Comparison of ENCODE assay signal across 8 cellular contexts in genomic region chr4:83334425-83335241, GRCh38. TPM values are rescaled to one million over a fixed set of nuclear protein-coding genes. Genes with fewer than 3 reads are reported as not detected.
DNase-seq lines count a peak whose midpoint lies in the region; ATAC-seq and TF ChIP-seq lines count a peak whose summit lies in the region.

Gene HPSE, minus strand, starts transcription at chr4:83334848. Its CDS starts 66 bp downstream, at chr4:83334782.

- H3K36me3 Mint-ChIP-seq in Calu3 (ENCODE audit: insufficient read depth, unreplicated experiment): peaks cover 15% of the 10 kb centered on the region

- H3K36me3 ChIP-seq in neutrophil: no peaks in the 10 kb centered on the region
- H3K36me3 ChIP-seq in testis (ENCODE audit: low read depth, missing control alignments): no peaks in the 10 kb centered on the region

- H3K4me1 ChIP-seq in neutrophil (ENCODE audit: control insufficient read depth in 1 of 2, insufficient read depth in 1 of 2, low read depth in 1 of 2, low read length in 1 of 2): peaks cover 21 to 26% of the 10 kb centered on the region in 2 experiments
- H3K4me1 ChIP-seq in testis: peaks cover 11% of the 10 kb centered on the region

- TF ChIP-seq CTCF in Calu3 (IDR thresholded peaks at IDR 0.05; ENCODE audit: unreplicated experiment): no peak
- TF ChIP-seq CTCF in neutrophil (IDR thresholded peaks at IDR 0.05): no peak
- no peak for TF ChIP-seq CTCF in testis (IDR thresholded peaks at IDR 0.05)

- DNase-seq in Calu3 (peak; percentile 80), RKO (ENCODE audit: low spot score) (peak; percentile 86), foreskin melanocyte (peak; percentile 46), testis (peak; percentile 61)
- DNase-seq in Jurkat, Clone E6-1 (ENCODE audit: low read depth, low spot score): peak; percentile 27
- DNase-seq in activated T-helper 9 cell treated with anti-CD3 and anti-CD28 coated beads, Interleukin-2, amount 50 U/mL, for 16 hours (ENCODE audit: low read depth): peak; percentile 54

- no TSS peak for BruUV-seq in Calu3 (replicated peaks; lab: Mats Ljungman, UMichigan)

- CTCF ChIA-PET in Calu3 (lab: Charles Lee): interaction anchor here (0.7 kb wide), 1 partner anchor 73 kb away, joined by 3 read pairs; no protein-coding TSS in a partner anchor

- H3K4me3 ChIP-seq in Jurkat, Clone E6-1 (ENCODE audit: low read length): peak within 1 kb of the TSS; percentile 20
- H3K4me3 ChIP-seq in neutrophil (ENCODE audit: low read depth in 1 of 2, low read length in 1 of 2): peak within 1 kb of the TSS; percentile 83 to 86
- H3K4me3 ChIP-seq in testis: peak within 1 kb of the TSS in 1 of 2 donors; percentile 57

- ATAC-seq in GM21529 (IDR thresholded peaks at IDR 0.05; ENCODE audit: unreplicated experiment): peak; percentile 91

- WGBS in testis, 2 donors: 0 to 2% methylated on average over 47 to 63 of the region's 63 CpGs

- no peaks in the 10 kb centered on the region for H3K4me1 Mint-ChIP-seq in Calu3 (ENCODE audit: low read depth, unreplicated experiment)

- H3K27ac ChIP-seq in neutrophil (peak within 1 kb of the TSS; percentile 65), testis (no peak within 1 kb of the TSS)

- peak within 1 kb of the TSS; percentile 78 for H3K27ac Mint-ChIP-seq in Calu3 (ENCODE audit: unreplicated experiment)

- intact Hi-C loops in Calu3 (cut with micrococcal nuclease; ENCODE audit: unreplicated experiment): no loop called here
- intact Hi-C loops in testis (cut with DNase I; ENCODE audit: low total_unique reads): no loop called here

- no peak for TF ChIP-seq POLR2A in testis (IDR thresholded peaks at IDR 0.05)

- H3K4me3 Mint-ChIP-seq in Calu3 (ENCODE audit: low read depth, unreplicated experiment): peak within 1 kb of the TSS; percentile 81

- no peaks in the 10 kb centered on the region for H3K27me3 Mint-ChIP-seq in Calu3 (ENCODE audit: unreplicated experiment)

- no peaks in the 10 kb centered on the region for H3K9me3 ChIP-seq in neutrophil
- no peaks in the 10 kb centered on the region for H3K9me3 ChIP-seq in testis

- peaks cover 27% of the 10 kb centered on the region for H3K27me3 ChIP-seq in neutrophil
- no peaks in the 10 kb centered on the region for H3K27me3 ChIP-seq in testis

- no peaks in the 10 kb centered on the region for H3K9me3 Mint-ChIP-seq in Calu3 (ENCODE audit: low read depth, unreplicated experiment)

RNA-seq across cellular contexts. Expression of gene HPSE, which starts in this region (rescaled TPM):
- total RNA-seq in Calu3 (2022): 5.1 and 5.2 TPM in 2 replicates
- polyA plus RNA-seq in Jurkat, Clone E6-1 (2012; ENCODE audit: insufficient read depth, insufficient read length): 0.93 TPM
- total RNA-seq in testis: 1 to 10 TPM in 1 of 2 donors, under 1 TPM in 1; 0.79 to 2.3 TPM
- 2.0 TPM for polyA plus RNA-seq in testis (ENCODE audit: insufficient read depth, low read depth, low replicate concordance)

Comparison
In these comparisons a context has a peak if more than half of its experiments do, and no peak if none do; other contexts are left out.
1. DNase-seq: peak in every context shown above with its lines; median percentile 86 in RKO; 80 in Calu3; 61 in testis; 54 in activated T-helper 9 cell treated with anti-CD3 and anti-CD28 coated beads, Interleukin-2, amount 50 U/mL, for 16 hours; 46 in foreskin melanocyte; 27 in Jurkat, Clone E6-1.